8 cellular contexts compared by ENCODE assay signal in the genomic region with DNA sequence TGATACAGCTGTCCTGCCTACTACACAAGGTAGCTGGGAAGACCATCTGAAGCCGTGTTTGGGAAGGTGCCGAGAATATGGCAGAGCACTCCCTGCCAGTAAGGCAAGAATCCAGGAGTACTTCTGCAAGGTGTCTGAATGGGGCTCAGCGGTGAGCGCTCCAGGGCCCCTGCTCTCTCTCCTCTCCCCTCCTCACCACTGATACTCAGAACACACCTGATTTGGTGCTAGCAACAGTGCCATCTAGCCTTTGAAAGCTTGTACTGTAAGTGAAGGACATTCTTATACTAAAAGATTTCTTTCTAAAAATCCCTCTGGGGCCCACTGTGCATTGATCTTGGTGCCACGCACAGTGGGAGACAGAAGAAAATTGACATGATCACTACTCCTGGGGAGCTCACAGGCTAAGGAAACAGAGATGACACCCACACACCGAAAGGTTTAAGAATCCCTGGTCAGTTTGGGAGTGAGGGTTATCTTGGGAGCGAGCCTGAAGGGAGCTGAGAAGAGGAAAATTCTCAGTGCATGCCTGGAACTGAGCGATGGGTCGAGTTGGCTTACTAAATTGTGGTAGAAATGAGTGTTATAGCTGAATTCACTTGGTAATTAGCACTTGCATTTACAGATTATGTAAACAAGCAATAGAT.
DNase-seq lines count a peak whose midpoint lies in the region; ATAC-seq and TF ChIP-seq lines count a peak whose summit lies in the region.

No MANE protein-coding gene starts in this region.

- peaks cover 0 to 16% (median 0%) of the 10 kb centered on the region in 7 donors for H3K27me3 ChIP-seq in heart right ventricle
- no peaks in the 10 kb centered on the region for H3K27me3 ChIP-seq in transverse colon

- CTCF ChIA-PET in AG04449 (lab: Yijun Ruan, JAX) = interaction anchor here (0.6 to 5.3 kb wide), 54 partner anchors 9 to 627 kb away, joined by 3 to 89 read pairs (median 4); partner anchors contain the start of gene NTF3

- H3K36me3 ChIP-seq in heart right ventricle (no peaks in the 10 kb centered on the region), transverse colon (no peaks in the 10 kb centered on the region)

- H3K27ac ChIP-seq in heart right ventricle (no peak overlapping the region), transverse colon (no peak overlapping the region)

- TF ChIP-seq EP300 in transverse colon (IDR thresholded peaks at IDR 0.05; ENCODE audit: low read depth) = no peak

- ATAC-seq in heart right ventricle (peak in 7 of 8 donors; percentile 43 to 74 (median 71)), GM19397 (IDR thresholded peaks at IDR 0.05; ENCODE audit: unreplicated experiment) (no peak), HG02642 (IDR thresholded peaks at IDR 0.05; ENCODE audit: poor library complexity, unreplicated experiment) (no peak)

- POLR2A ChIA-PET in AG04449 (lab: Yijun Ruan, JAX) = interaction anchor here (1.6 kb wide), 1 partner anchor 217 kb away, joined by 7 read pairs; the partner anchor contains the start of gene NTF3

- H3K4me3 ChIP-seq in AG04449 (ENCODE audit: low read depth, low read length) = no peak overlapping the region
- H3K4me3 ChIP-seq in heart right ventricle = no peak overlapping the region
- H3K4me3 ChIP-seq in transverse colon = no peak overlapping the region

- intact Hi-C loops in heart right ventricle (cut with DNase I) = loop anchor here in 3 of 10 donors (1.0 to 5.0 kb wide), 3 partner anchors 217 to 221 kb away; partner anchors contain the start of gene NTF3 (in 1 of the 3)
- intact Hi-C loops in transverse colon (cut with DNase I; ENCODE audit: low total_unique reads) = no loop called here

- peak; percentile 69 for TF ChIP-seq CTCF in AG04449 (IDR thresholded peaks at IDR 0.05; ENCODE audit: insufficient read depth, low read length, missing control alignments)
- peak; percentile 25 to 68 (median 54) for TF ChIP-seq CTCF in heart right ventricle (IDR thresholded peaks at IDR 0.05)
- peak; percentile 39 to 46 (median 45) for TF ChIP-seq CTCF in transverse colon (IDR thresholded peaks at IDR 0.05)

- in situ Hi-C loops in transverse colon (cut with MboI; ENCODE audit: low pct_ligation_motif_present in 1 of 4, low pct_unique_long_range_greater_than_20kb in 1 of 4, low sequenced_read_pairs in 3 of 4) = no loop called here

- TF ChIP-seq POLR2A in transverse colon (IDR thresholded peaks at IDR 0.05) = no peak

- peaks cover 0 to 12% (median 6%) of the 10 kb centered on the region in 9 donors for H3K4me1 ChIP-seq in heart right ventricle
- H3K4me1 ChIP-seq in transverse colon = no peaks in the 10 kb centered on the region

- H3K9me3 ChIP-seq in heart right ventricle (peaks cover 0 to 7% (median 0%) of the 10 kb centered on the region in 11 donors), transverse colon (no peaks in the 10 kb centered on the region)

- DNase-seq in AG04449 (ENCODE audit: low read depth, low spot score) = no peak
- peak; percentile 50 for DNase-seq in HuH-7 (ENCODE audit: low spot score)
- peak; percentile 50 for DNase-seq in RPMI7951 (ENCODE audit: low read depth)
- peak in 1 of 2 donors; percentile 16 for DNase-seq in heart right ventricle
- no peak for DNase-seq in transverse colon
- DNase-seq in GDM1 (lab: John Stamatoyannopoulos, UW) = no peak

- 34 to 38% methylated on average over 9 of the region's 9 CpGs for WGBS in heart right ventricle, 2 donors
- WGBS in transverse colon (ENCODE audit: low coverage in 1 of 2), 2 donors = 56% methylated on average over 9 of the region's 9 CpGs; no CpG with 5 or more reads in 1 of the 2 donors

Comparison
In these comparisons a context has a peak if more than half of its experiments do, and no peak if none do; other contexts are left out.
1. DNase-seq: peak in HuH-7 (single experiment) and RPMI7951 (single experiment); none in AG04449 (single experiment), transverse colon (single experiment) and GDM1 (single experiment).
2. ATAC-seq: peak in heart right ventricle (7 of 8); none in GM19397 (single experiment) and HG02642 (single experiment).
3. Peak in every context shown above with its lines, with median percentiles within 50 percentile points of each other: CTCF ChIP-seq.